Comparison of ENCODE assay signal across 9 cellular contexts in the genomic region with DNA sequence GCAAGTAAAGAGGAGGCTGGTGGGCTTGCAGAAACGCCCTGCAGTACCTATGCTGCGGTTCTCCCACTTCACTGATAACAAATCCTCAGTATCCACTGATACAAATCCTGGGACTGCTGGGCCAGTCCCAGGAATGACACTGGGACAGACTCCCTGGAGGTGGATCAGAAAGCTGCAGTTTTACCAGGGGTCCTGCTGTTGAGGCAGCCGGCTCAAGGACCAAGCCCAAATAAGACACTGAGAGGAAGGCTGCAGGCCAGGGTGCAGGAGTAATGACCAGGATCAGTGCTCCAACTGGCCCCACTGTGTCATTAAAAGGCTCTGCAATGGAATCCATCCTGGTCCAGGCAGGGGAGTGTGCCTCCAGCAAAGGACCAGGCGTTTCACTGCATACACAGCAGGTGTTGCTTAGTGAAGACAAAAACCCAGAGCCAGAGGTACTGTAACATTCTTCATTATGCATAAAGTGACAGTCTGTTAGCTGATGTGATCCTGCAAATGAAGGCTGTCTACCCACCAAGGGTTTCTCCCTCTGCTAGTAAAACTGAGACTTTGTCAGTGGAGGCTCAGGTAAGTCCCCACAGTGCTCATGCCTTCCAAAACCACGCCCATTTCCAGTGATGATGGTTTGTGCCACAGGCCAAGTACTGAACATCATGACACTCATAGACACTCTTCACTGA. TPM values are rescaled to one million over a fixed set of nuclear protein-coding genes. Genes with fewer than 3 reads are reported as not detected.
DNase-seq lines count a peak whose midpoint lies in the region; ATAC-seq and TF ChIP-seq lines count a peak whose summit lies in the region.
"Had no signal": no experiment of that assay in that cellular context is flagged by ENCODE, and none has a peak within 500 bp of the region (broad histone marks: within the 10 kb centered on the region; RNA-seq: fewer than 3 reads in every experiment).

No MANE protein-coding gene starts in this region.

- CTCF ChIA-PET in CD4-positive, alpha-beta memory T cell (lab: Charles Lee; ENCODE audit: partially characterized antibody) = no interaction called here
- CTCF ChIA-PET in activated CD8-positive, alpha-beta T cell treated with anti-CD3 and anti-CD28 coated beads for 36 hours (lab: Charles Lee) = no interaction called here

- POLR2A ChIA-PET in CD4-positive, alpha-beta memory T cell (lab: Charles Lee; ENCODE audit: partially characterized antibody) = interaction anchor here (2.1 to 6.4 kb wide), 3 partner anchors 16 to 29 kb away, joined by 6 to 112 read pairs (median 33); a partner anchor contains a TSS
- POLR2A ChIA-PET in activated CD8-positive, alpha-beta T cell treated with anti-CD3 and anti-CD28 coated beads for 36 hours (lab: Charles Lee) = interaction anchor here (0.9 to 8.9 kb wide), 3 partner anchors 16 to 41 kb away, joined by 3 to 109 read pairs (median 3); a partner anchor contains a TSS
- POLR2A ChIA-PET in naive thymus-derived CD8-positive, alpha-beta T cell (lab: Charles Lee) = no interaction called here

- H3K36me3 ChIP-seq in CD4-positive, alpha-beta memory T cell (ENCODE audit: insufficient read depth, low read length) = peaks cover 29% of the 10 kb centered on the region
- H3K36me3 ChIP-seq in GM23248 (ENCODE audit: low read depth) (0 out of 2 replicates have a peak, but pooled peaks cover 10% of the 10 kb centered on the region), lower lobe of right lung (peaks cover 42% of the 10 kb centered on the region)

- peak overlapping the region; percentile 77 for H3K4me2 ChIP-seq in GM23248 (ENCODE audit: unreplicated experiment)

- peaks cover 37% of the 10 kb centered on the region for H3K4me1 ChIP-seq in CD4-positive, alpha-beta memory T cell (ENCODE audit: insufficient read depth, low read length)
- H3K4me1 ChIP-seq in GM23248 (ENCODE audit: insufficient read depth) (peaks cover 3% of the 10 kb centered on the region; the same call in 1 of the 2 replicates), lower lobe of right lung (peaks cover 30% of the 10 kb centered on the region)

- ATAC-seq in activated CD8-positive, alpha-beta T cell treated with anti-CD3 and anti-CD28 coated beads for 36 hours = peak; percentile 62
- ATAC-seq in naive thymus-derived CD8-positive, alpha-beta T cell = no peak
- no peak for ATAC-seq in lower lobe of right lung
- no peak for ATAC-seq in HG02970 (IDR thresholded peaks at IDR 0.05; ENCODE audit: low FRiP score, unreplicated experiment)

- in situ Hi-C loops in GM23248 (cut with MboI) = no loop called here

- no peaks in the 10 kb centered on the region for H3K9me3 Mint-ChIP-seq in CD4-positive, alpha-beta memory T cell
- no peaks in the 10 kb centered on the region for H3K9me3 Mint-ChIP-seq in activated CD8-positive, alpha-beta T cell treated with anti-CD3 and anti-CD28 coated beads for 36 hours
- no peaks in the 10 kb centered on the region for H3K9me3 Mint-ChIP-seq in naive thymus-derived CD8-positive, alpha-beta T cell
- peaks cover 0 to 1% (median 0%) of the 10 kb centered on the region in 7 donors for H3K9me3 Mint-ChIP-seq in CD14-positive monocyte

- intact Hi-C loops in CD4-positive, alpha-beta memory T cell (cut with micrococcal nuclease) = no loop called here
- intact Hi-C loops in activated CD8-positive, alpha-beta T cell treated with anti-CD3 and anti-CD28 coated beads for 36 hours (cut with micrococcal nuclease) = no loop called here
- intact Hi-C loops in CD14-positive monocyte (cut with micrococcal nuclease) = no loop called here
- intact Hi-C loops in lower lobe of right lung (cut with DNase I) = no loop called here

- H3K4me3 Mint-ChIP-seq in CD4-positive, alpha-beta memory T cell = peak overlapping the region; percentile 38 to 98 (median 92)
- H3K4me3 Mint-ChIP-seq in activated CD8-positive, alpha-beta T cell treated with anti-CD3 and anti-CD28 coated beads for 36 hours = peak overlapping the region; percentile 77
- H3K4me3 Mint-ChIP-seq in naive thymus-derived CD8-positive, alpha-beta T cell = peak overlapping the region; percentile 39 to 98 (median 93)
- H3K4me3 Mint-ChIP-seq in CD14-positive monocyte = no peak overlapping the region

- peaks cover 25 to 49% (median 38%) of the 10 kb centered on the region in 4 donors for H3K4me1 Mint-ChIP-seq in CD4-positive, alpha-beta memory T cell
- peaks cover 33% of the 10 kb centered on the region for H3K4me1 Mint-ChIP-seq in activated CD8-positive, alpha-beta T cell treated with anti-CD3 and anti-CD28 coated beads for 36 hours (ENCODE audit: low read depth)
- peaks cover 19 to 42% (median 37%) of the 10 kb centered on the region in 4 donors for H3K4me1 Mint-ChIP-seq in naive thymus-derived CD8-positive, alpha-beta T cell
- H3K4me1 Mint-ChIP-seq in CD14-positive monocyte = peaks cover 23% of the 10 kb centered on the region

- WGBS in GM23248 (ENCODE audit: low coverage in 1 of 2, low lambda C conversion rate in 2 of 2, missing lambda C conversion rate in 2 of 2), 2 experiments = 98% methylated on average over 5 of the region's 5 CpGs

- peak overlapping the region; percentile 83; the same call in 1 of the 2 replicates for H3K9ac ChIP-seq in GM23248

- DNase-seq in CD4-positive, alpha-beta memory T cell = no peak
- DNase-seq in GM23248 (no peak), CD14-positive monocyte (ENCODE audit: low spot score) (no peak), lower lobe of right lung (no peak), DMS153 (lab: John Stamatoyannopoulos, UW) (no peak)
- peak; percentile 77 for DNase-seq in activated CD8-positive, alpha-beta T cell treated with anti-CD3 and anti-CD28 coated beads for 36 hours
- DNase-seq in naive thymus-derived CD8-positive, alpha-beta T cell = no peak
- DNase-seq: retina had no signal

- H2AFZ ChIP-seq in GM23248 = no peak overlapping the region

- H3K79me2 ChIP-seq in GM23248 (ENCODE audit: insufficient read depth) = peaks cover 30% of the 10 kb centered on the region

- TF ChIP-seq CTCF in activated CD8-positive, alpha-beta T cell treated with anti-CD3 and anti-CD28 coated beads for 36 hours (IDR thresholded peaks at IDR 0.05) = no peak
- TF ChIP-seq CTCF in CD14-positive monocyte (IDR thresholded peaks at IDR 0.05) (no peak), lower lobe of right lung (IDR thresholded peaks at IDR 0.05) (no peak)

- no peaks in the 10 kb centered on the region for H3K9me3 ChIP-seq in CD4-positive, alpha-beta memory T cell (ENCODE audit: control insufficient read depth in 1 of 2, low read length in 2 of 2)
- H3K9me3 ChIP-seq in GM23248 (ENCODE audit: low read depth) = no peaks in the 10 kb centered on the region
- no peaks in the 10 kb centered on the region for H3K9me3 ChIP-seq in lower lobe of right lung

- H3K9me2 ChIP-seq in GM23248 (ENCODE audit: insufficient read depth) = no peaks in the 10 kb centered on the region

- peaks cover 30% of the 10 kb centered on the region; the same call in 1 of the 2 replicates for H3F3A ChIP-seq in GM23248 (ENCODE audit: insufficient read depth)

- H3K27ac Mint-ChIP-seq in CD4-positive, alpha-beta memory T cell = peak overlapping the region in 6 of 7 donors; percentile 56 to 99 (median 76)
- H3K27ac Mint-ChIP-seq in activated CD8-positive, alpha-beta T cell treated with anti-CD3 and anti-CD28 coated beads for 36 hours = peak overlapping the region; percentile 92
- H3K27ac Mint-ChIP-seq in naive thymus-derived CD8-positive, alpha-beta T cell = peak overlapping the region in 8 of 10 donors; percentile 65 to 98 (median 92)
- no peak overlapping the region for H3K27ac Mint-ChIP-seq in CD14-positive monocyte

- no peak overlapping the region for H3K27ac ChIP-seq in CD4-positive, alpha-beta memory T cell (ENCODE audit: low read depth, low read length)
- H3K27ac ChIP-seq in GM23248 (0 out of 2 replicates have a peak overlapping the region, but pooled peaks have one; percentile 70), lower lobe of right lung (no peak overlapping the region)

- H3K36me3 Mint-ChIP-seq in CD4-positive, alpha-beta memory T cell = peaks cover 5 to 55% of the 10 kb centered on the region in 2 donors
- H3K36me3 Mint-ChIP-seq in activated CD8-positive, alpha-beta T cell treated with anti-CD3 and anti-CD28 coated beads for 36 hours (ENCODE audit: low read depth) = peaks cover 40% of the 10 kb centered on the region
- peaks cover 0 to 38% (median under 1%) of the 10 kb centered on the region in 3 donors for H3K36me3 Mint-ChIP-seq in naive thymus-derived CD8-positive, alpha-beta T cell
- H3K36me3 Mint-ChIP-seq in CD14-positive monocyte = peaks cover 44 to 50% of the 10 kb centered on the region in 2 donors

- no peaks in the 10 kb centered on the region for H3K27me3 ChIP-seq in CD4-positive, alpha-beta memory T cell (ENCODE audit: insufficient read depth, low read length)
- H3K27me3 ChIP-seq in GM23248 (replicated peaks; ENCODE audit: insufficient read depth) (no peaks in the 10 kb centered on the region), lower lobe of right lung (ENCODE audit: low read depth) (no peaks in the 10 kb centered on the region)

- H3K27me3 Mint-ChIP-seq in CD4-positive, alpha-beta memory T cell = no peaks in the 10 kb centered on the region
- no peaks in the 10 kb centered on the region for H3K27me3 Mint-ChIP-seq in activated CD8-positive, alpha-beta T cell treated with anti-CD3 and anti-CD28 coated beads for 36 hours
- no peaks in the 10 kb centered on the region for H3K27me3 Mint-ChIP-seq in naive thymus-derived CD8-positive, alpha-beta T cell
- H3K27me3 Mint-ChIP-seq in CD14-positive monocyte (ENCODE audit: low read depth in 3 of 3) = no peaks in the 10 kb centered on the region

- H3K4me3 ChIP-seq in CD4-positive, alpha-beta memory T cell (ENCODE audit: low read length in 2 of 2) = no peak overlapping the region
- H3K4me3 ChIP-seq in GM23248 = peak overlapping the region; percentile 83; the same call in 1 of the 2 replicates
- H3K4me3 ChIP-seq in lower lobe of right lung = no peak overlapping the region

- H4K20me1 ChIP-seq in GM23248 (ENCODE audit: insufficient read depth) = no peaks in the 10 kb centered on the region

RNA-seq across cellular contexts. Expression of a gene that starts 1.4 kb away (rescaled TPM):
- total RNA-seq in CD4-positive, alpha-beta memory T cell = 10 to 100 TPM; 40.5 TPM
- 10 to 100 TPM; 57.3 to 58.3 TPM for polyA plus RNA-seq in CD4-positive, alpha-beta memory T cell
- 14.4 and 15.0 TPM in 2 replicates for total RNA-seq in GM23248 (2014; rRNA removed; shearing (Covaris generic))
- polyA plus RNA-seq in GM23248 (2016; fragmentation: Nextera tagmentation; extraction: Ambion mirVana) = 21.3 and 22.8 TPM in 2 replicates
- total RNA-seq in activated CD8-positive, alpha-beta T cell treated with anti-CD3 and anti-CD28 coated beads for 36 hours = 10 to 100 TPM; 26.9 to 29.8 TPM
- 10 to 100 TPM; 44.2 to 45.1 TPM for total RNA-seq in naive thymus-derived CD8-positive, alpha-beta T cell
- 10 to 100 TPM; 51.9 to 58.7 (median 58.0) TPM for polyA plus RNA-seq in naive thymus-derived CD8-positive, alpha-beta T cell
- polyA plus RNA-seq in CD14-positive monocyte = 10 to 100 TPM; 38.4 to 40.3 TPM
- total RNA-seq in lower lobe of right lung = 36.4 TPM

RNA-seq across cellular contexts. Expression of a gene that starts 16.5 kb away (rescaled TPM):
- 10 to 100 TPM; 16.2 to 16.8 TPM for total RNA-seq in CD4-positive, alpha-beta memory T cell
- polyA plus RNA-seq in CD4-positive, alpha-beta memory T cell = 10 to 100 TPM; 56.1 to 79.3 TPM
- total RNA-seq in GM23248 (2014; rRNA removed; shearing (Covaris generic)) = 27.3 and 37.6 TPM in 2 replicates
- 80.8 and 81.9 TPM in 2 replicates for polyA plus RNA-seq in GM23248 (2016; fragmentation: Nextera tagmentation; extraction: Ambion mirVana)
- 10 to 100 TPM; 39.8 to 40.9 TPM for total RNA-seq in activated CD8-positive, alpha-beta T cell treated with anti-CD3 and anti-CD28 coated beads for 36 hours
- total RNA-seq in naive thymus-derived CD8-positive, alpha-beta T cell = 10 to 100 TPM; 20.8 to 23.2 TPM
- polyA plus RNA-seq in naive thymus-derived CD8-positive, alpha-beta T cell = 10 to 100 TPM; 69.5 to 80.5 (median 78.2) TPM
- polyA plus RNA-seq in CD14-positive monocyte = 10 to 100 TPM; 48.4 to 61.4 TPM
- 23.2 TPM for total RNA-seq in lower lobe of right lung

RNA-seq across cellular contexts. Expression of a gene that starts 17.3 kb away (rescaled TPM):
- 10 to 100 TPM; 27.3 to 30.8 TPM for total RNA-seq in CD4-positive, alpha-beta memory T cell
- polyA plus RNA-seq in CD4-positive, alpha-beta memory T cell = 1 to 10 TPM; 1.4 to 7.9 TPM
- 18.6 and 24.2 TPM in 2 replicates for total RNA-seq in GM23248 (2014; rRNA removed; shearing (Covaris generic))
- 2.1 and 2.7 TPM in 2 replicates for polyA plus RNA-seq in GM23248 (2016; fragmentation: Nextera tagmentation; extraction: Ambion mirVana)
- 10 to 100 TPM; 29.7 to 30.5 TPM for total RNA-seq in activated CD8-positive, alpha-beta T cell treated with anti-CD3 and anti-CD28 coated beads for 36 hours
- total RNA-seq in naive thymus-derived CD8-positive, alpha-beta T cell = 10 to 100 TPM; 24.1 to 25.0 TPM
- 1 to 10 TPM; 1.5 to 6.2 (median 6.2) TPM for polyA plus RNA-seq in naive thymus-derived CD8-positive, alpha-beta T cell
- polyA plus RNA-seq in CD14-positive monocyte = 1 to 10 TPM; 1.8 to 2.6 TPM
- total RNA-seq in lower lobe of right lung = 27.9 TPM

RNA-seq across cellular contexts. Expression of a gene that starts 30.1 kb away (rescaled TPM):
- 10 to 100 TPM; 42.0 to 48.7 TPM for total RNA-seq in CD4-positive, alpha-beta memory T cell
- polyA plus RNA-seq in CD4-positive, alpha-beta memory T cell = 100 to 1,000 TPM in 1 of 2 donors, 10 to 100 TPM in 1; 81.3 to 126 TPM
- 55.2 and 61.2 TPM in 2 replicates for total RNA-seq in GM23248 (2014; rRNA removed; shearing (Covaris generic))
- polyA plus RNA-seq in GM23248 (2016; fragmentation: Nextera tagmentation; extraction: Ambion mirVana) (113 and 117 TPM in 2 replicates), CD14-positive monocyte (10 to 100 TPM; 68.5 to 82.5 TPM)
- total RNA-seq in activated CD8-positive, alpha-beta T cell treated with anti-CD3 and anti-CD28 coated beads for 36 hours = 10 to 100 TPM; 65.0 to 78.0 TPM
- total RNA-seq in naive thymus-derived CD8-positive, alpha-beta T cell = 10 to 100 TPM; 50.2 to 59.1 TPM
- polyA plus RNA-seq in naive thymus-derived CD8-positive, alpha-beta T cell = 10 to 100 TPM; 73.1 to 80.9 (median 78.0) TPM
- 36.7 TPM for total RNA-seq in lower lobe of right lung

RNA-seq across cellular contexts. Expression of a gene that starts 30.8 kb away (rescaled TPM):
- under 1 TPM; 0.53 to 0.64 TPM for total RNA-seq in CD4-positive, alpha-beta memory T cell
- under 1 TPM in 1 of 2 donors, not detected in 1; 0.57 TPM for polyA plus RNA-seq in CD4-positive, alpha-beta memory T cell
- 9.5 TPM in 2 replicates for total RNA-seq in GM23248 (2014; rRNA removed; shearing (Covaris generic))
- polyA plus RNA-seq in GM23248 (2016; fragmentation: Nextera tagmentation; extraction: Ambion mirVana) (10.1 and 10.6 TPM in 2 replicates), CD14-positive monocyte (not detected)
- total RNA-seq in activated CD8-positive, alpha-beta T cell treated with anti-CD3 and anti-CD28 coated beads for 36 hours = 100 to 1,000 TPM; 109 to 111 TPM
- total RNA-seq in naive thymus-derived CD8-positive, alpha-beta T cell = 1 to 10 TPM in 1 of 2 experiments, under 1 TPM in 1; 0.69 to 1.8 TPM
- polyA plus RNA-seq in naive thymus-derived CD8-positive, alpha-beta T cell = 1 to 10 TPM in 2 of 3 donors, not detected in 1; 1.2 to 2.7 TPM
- total RNA-seq in lower lobe of right lung = 1.4 TPM

Comparison
In these comparisons a context has a peak if more than half of its experiments do, and no peak if none do; other contexts are left out.
1. H3K27ac Mint-ChIP-seq: peak in CD4-positive, alpha-beta memory T cell (6 of 7), activated CD8-positive, alpha-beta T cell treated with anti-CD3 and anti-CD28 coated beads for 36 hours (single experiment) and naive thymus-derived CD8-positive, alpha-beta T cell (8 of 10); none in CD14-positive monocyte (0 of 7).
2. H3K4me3 Mint-ChIP-seq: peak in CD4-positive, alpha-beta memory T cell (8 of 8), activated CD8-positive, alpha-beta T cell treated with anti-CD3 and anti-CD28 coated beads for 36 hours (single experiment) and naive thymus-derived CD8-positive, alpha-beta T cell (10 of 10); none in CD14-positive monocyte (0 of 2).